ENCODE assay signal across 14 cellular contexts in genomic region chr9:95452176-95452575, GRCh38.
A peak's percentile ranks its signal among the peaks of the same experiment; 100 is the strongest.
DNase-seq lines count a peak whose midpoint lies in the region; TF ChIP-seq lines count a peak whose summit lies in the region.
"Had no signal": no experiment of that assay in that cellular context is flagged by ENCODE, and none has a peak within 500 bp of the region (broad histone marks: within the 10 kb centered on the region; RNA-seq: fewer than 3 reads in every experiment).

No MANE protein-coding gene starts in this region.

- no peak overlapping the region for H3K4me3 ChIP-seq in endodermal cell (ENCODE audit: low read length)
- no peak overlapping the region for H3K4me3 ChIP-seq in suprapubic skin

- peaks cover 78% of the 10 kb centered on the region for H3K36me3 ChIP-seq in endodermal cell (ENCODE audit: control insufficient read depth, insufficient read depth, low read length)
- H3K36me3 ChIP-seq in suprapubic skin, result peaks cover 87% of the 10 kb centered on the region

- no peaks in the 10 kb centered on the region for H3K9me3 Mint-ChIP-seq in endodermal cell
- H3K9me3 Mint-ChIP-seq in neural crest cell, result no peaks in the 10 kb centered on the region
- H3K9me3 Mint-ChIP-seq in type B pancreatic cell, result no peaks in the 10 kb centered on the region
- no peaks in the 10 kb centered on the region for H3K9me3 Mint-ChIP-seq in mesothelial cell of epicardium
- H3K9me3 Mint-ChIP-seq: CD4-positive, alpha-beta T cell; HFFc6 had no signal

- H3K9me3 ChIP-seq in endodermal cell (ENCODE audit: control insufficient read depth, low read length), result no peaks in the 10 kb centered on the region
- no peaks in the 10 kb centered on the region for H3K9me3 ChIP-seq in suprapubic skin

- H3K4me1 ChIP-seq in endodermal cell (ENCODE audit: control insufficient read depth, insufficient read depth, low read length) (peaks cover 40% of the 10 kb centered on the region), suprapubic skin (no peaks in the 10 kb centered on the region)

- H3K27me3 ChIP-seq in endodermal cell (ENCODE audit: control insufficient read depth, insufficient read depth, low read length, poor library complexity, severe bottlenecking) (no peaks in the 10 kb centered on the region), suprapubic skin (no peaks in the 10 kb centered on the region)

- DNase-seq in OCI-M1 (lab: John Stamatoyannopoulos, UW), result peak; percentile 42
- DNase-seq in endodermal cell, result no peak
- DNase-seq in neural crest cell (ENCODE audit: low read depth, low spot score), result no peak
- DNase-seq in type B pancreatic cell (ENCODE audit: extremely low spot score, unreplicated experiment), result no peak
- no peak for DNase-seq in SIG-M5 (lab: John Stamatoyannopoulos, UW)
- DNase-seq in suprapubic skin (ENCODE audit: low spot score in 2 of 2), result no peak
- DNase-seq in mesothelial cell of epicardium (ENCODE audit: low spot score in 2 of 2, unreplicated experiment in 2 of 2), result no peak
- DNase-seq: C1 segment of cervical spinal cord; Calu3; CD4-positive, alpha-beta T cell; DMS 273 treated with DMSO at 0.1 percent for 48 hours; HCEC 1CT; HFFc6 had no signal

- H3K27ac Mint-ChIP-seq in endodermal cell, result peak overlapping the region; percentile 32
- H3K27ac Mint-ChIP-seq in neural crest cell (ENCODE audit: unreplicated experiment), result peak overlapping the region; percentile 17
- H3K27ac Mint-ChIP-seq in type B pancreatic cell, result peak overlapping the region; percentile 11
- H3K27ac Mint-ChIP-seq in mesothelial cell of epicardium, result no peak overlapping the region
- H3K27ac Mint-ChIP-seq: B cell; CD4-positive, alpha-beta T cell; HFFc6 had no signal

- no peak for TF ChIP-seq POLR2A in suprapubic skin (IDR thresholded peaks at IDR 0.05)

- H3K4me3 Mint-ChIP-seq in endodermal cell (no peak overlapping the region), neural crest cell (no peak overlapping the region), type B pancreatic cell (no peak overlapping the region), mesothelial cell of epicardium (no peak overlapping the region)
- H3K4me3 Mint-ChIP-seq: B cell; CD4-positive, alpha-beta T cell; HFFc6 had no signal

- H3K4me1 Mint-ChIP-seq in endodermal cell (peaks cover 49% of the 10 kb centered on the region), neural crest cell (peaks cover 61% of the 10 kb centered on the region), type B pancreatic cell (ENCODE audit: unreplicated experiment) (peaks cover 39% of the 10 kb centered on the region), mesothelial cell of epicardium (peaks cover 37% of the 10 kb centered on the region)
- H3K4me1 Mint-ChIP-seq: B cell had no signal

- no peak overlapping the region for H3K9ac ChIP-seq in endodermal cell (ENCODE audit: extremely low read depth, low read length, poor library complexity, severe bottlenecking)

- H3K27ac ChIP-seq in endodermal cell (ENCODE audit: low read depth, low read length) (no peak overlapping the region), suprapubic skin (no peak overlapping the region)

- 94 to 99% methylated on average over 2 to 4 of the region's 4 CpGs for WGBS in endodermal cell (ENCODE audit: insufficient coverage in 1 of 2, insufficient read length in 1 of 2), 2 experiments
- 92% methylated on average over 4 of the region's 4 CpGs for WGBS in suprapubic skin

- peaks cover 65% of the 10 kb centered on the region for H3K36me3 Mint-ChIP-seq in endodermal cell (ENCODE audit: low read depth)
- H3K36me3 Mint-ChIP-seq in neural crest cell (ENCODE audit: low read depth), result peaks cover 51% of the 10 kb centered on the region
- H3K36me3 Mint-ChIP-seq in type B pancreatic cell, result peaks cover 70% of the 10 kb centered on the region
- peaks cover 57% of the 10 kb centered on the region for H3K36me3 Mint-ChIP-seq in mesothelial cell of epicardium

- H3K27me3 Mint-ChIP-seq in endodermal cell (ENCODE audit: insufficient read depth) (no peaks in the 10 kb centered on the region), neural crest cell (ENCODE audit: low read depth) (no peaks in the 10 kb centered on the region), type B pancreatic cell (no peaks in the 10 kb centered on the region), mesothelial cell of epicardium (ENCODE audit: low read depth) (no peaks in the 10 kb centered on the region)
- H3K27me3 Mint-ChIP-seq: CD4-positive, alpha-beta T cell had no signal

- no peak for TF ChIP-seq EP300 in suprapubic skin (IDR thresholded peaks at IDR 0.05)

- TF ChIP-seq CTCF in endodermal cell (conservative IDR thresholded peaks at IDR 0.05), result no peak
- TF ChIP-seq CTCF in neural crest cell (conservative IDR thresholded peaks at IDR 0.05), result no peak
- TF ChIP-seq CTCF in type B pancreatic cell (conservative IDR thresholded peaks at IDR 0.05), result no peak
- no peak for TF ChIP-seq CTCF in suprapubic skin (IDR thresholded peaks at IDR 0.05)
- TF ChIP-seq CTCF in mesothelial cell of epicardium (IDR thresholded peaks at IDR 0.05; ENCODE audit: unreplicated experiment), result no peak
